Comparison of ENCODE assay signal across 1 cellular context in the genomic region with DNA sequence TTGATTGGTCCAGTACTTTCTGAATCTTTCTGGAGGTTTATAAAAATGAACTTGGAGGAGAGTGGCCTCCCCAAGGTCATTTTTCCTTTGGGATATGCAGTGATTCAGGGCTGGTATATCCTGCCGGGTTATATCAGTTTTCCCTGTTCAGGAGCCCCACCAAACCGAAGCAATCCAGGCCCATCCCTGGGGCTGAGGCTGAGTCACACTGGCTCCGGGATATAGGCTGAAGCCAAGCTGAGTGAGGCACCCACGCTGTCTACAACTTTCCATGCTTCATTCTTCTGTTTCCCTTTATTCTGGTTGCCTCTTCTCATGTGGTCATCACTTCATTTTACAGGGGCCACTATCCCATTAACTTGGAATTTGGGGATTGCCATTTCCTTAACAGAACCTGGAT.
TF ChIP-seq lines count a peak whose summit lies in the region.

No MANE protein-coding gene starts in this region.

TF ChIP-seq in HCT116, 20 proteins besides CTCF, POLR2A, EP300 and RAD21 (continued from another document):
- no peak for TF ChIP-seq ELF1 (IDR thresholded peaks at IDR 0.05; ENCODE audit: borderline replicate concordance, low read depth)
